7 cellular contexts compared by ENCODE assay signal in genomic region chr16:88770459-88771293, GRCh38. TPM values are rescaled to one million over a fixed set of nuclear protein-coding genes. Genes with fewer than 3 reads are reported as not detected.
A peak's percentile ranks its signal among the peaks of the same experiment; 100 is the strongest.
DNase-seq lines count a peak whose midpoint lies in the region; ATAC-seq and TF ChIP-seq lines count a peak whose summit lies in the region.

No MANE protein-coding gene starts in this region.

- peak overlapping the region in 3 of 4 donors; percentile 31 to 59 (median 49) for H3K27ac ChIP-seq in tibial nerve

- no peak for TF ChIP-seq EP300 in tibial nerve (IDR thresholded peaks at IDR 0.05)

- in situ Hi-C loops in astrocyte of the spinal cord (cut with HindIII; ENCODE audit: low sequenced_read_pairs), result no loop called here

- DNase-seq in NCI-H2171 treated with DMSO at 0.1 percent for 48 hours (lab: John Stamatoyannopoulos, UW) (peak; percentile 76), astrocyte of the spinal cord (ENCODE audit: low read depth, low spot score) (peak; percentile 80), left kidney (ENCODE audit: low read depth, low spot score) (peak; percentile 96), tibial nerve (ENCODE audit: low spot score in 2 of 2) (no peak), NCI-H2029 (lab: John Stamatoyannopoulos, UW) (no peak)

- TF ChIP-seq CTCF in astrocyte of the spinal cord (IDR thresholded peaks at IDR 0.05; ENCODE audit: low read depth, low read length) (no peak), tibial nerve (IDR thresholded peaks at IDR 0.05) (no peak)

- peaks cover 0 to 7% (median 0%) of the 10 kb centered on the region in 3 donors for H3K36me3 ChIP-seq in tibial nerve

- no peaks in the 10 kb centered on the region for H3K27me3 ChIP-seq in tibial nerve

- H3K4me3 ChIP-seq in astrocyte of the spinal cord (ENCODE audit: low read depth, low read length) (no peak overlapping the region), tibial nerve (no peak overlapping the region)

- ATAC-seq in GM21737 (IDR thresholded peaks at IDR 0.05; ENCODE audit: unreplicated experiment) (peak; percentile 51), GM21723 (IDR thresholded peaks at IDR 0.05; ENCODE audit: unreplicated experiment) (no peak)

- H3K4me1 ChIP-seq in tibial nerve, result peaks cover 0 to 93% (median 67%) of the 10 kb centered on the region in 4 donors

- TF ChIP-seq POLR2A in tibial nerve (IDR thresholded peaks at IDR 0.05), result no peak

- no peaks in the 10 kb centered on the region for H3K9me3 ChIP-seq in tibial nerve

- WGBS in tibial nerve, 2 donors, result 43 to 52% methylated on average over 23 to 40 of the region's 42 CpGs

RNA-seq across cellular contexts. Expression of gene PIEZO1, which starts 14.3 kb away (rescaled TPM):
- total RNA-seq in tibial nerve, result 100 to 1,000 TPM in 3 of 4 donors, 10 to 100 TPM in 1; 90.5 to 309 (median 165) TPM

RNA-seq across cellular contexts. Expression of gene CDT1, which starts 32.9 kb away (rescaled TPM):
- total RNA-seq in tibial nerve, result 1 to 10 TPM in 2 of 4 donors, under 1 TPM in 1, not detected in 1; 0.44 to 1.5 (median 1.4) TPM

RNA-seq across cellular contexts. Expression of gene APRT, which starts 41.1 kb away (rescaled TPM):
- 100 to 1,000 TPM in 2 of 4 donors, 10 to 100 TPM in 2; 83.4 to 157 (median 106) TPM for total RNA-seq in tibial nerve

Comparison
In these comparisons a context has a peak if more than half of its experiments do, and no peak if none do; other contexts are left out.
1. DNase-seq: peak in NCI-H2171 treated with DMSO at 0.1 percent for 48 hours (single experiment), astrocyte of the spinal cord (single experiment) and left kidney (single experiment); none in tibial nerve (0 of 2) and NCI-H2029 (single experiment).